ENCODE assay signal across 8 cellular contexts in genomic region chr7:142711722-142712616, GRCh38. TPM values are rescaled to one million over a fixed set of nuclear protein-coding genes. Genes with fewer than 3 reads are reported as not detected.
DNase-seq lines count a peak whose midpoint lies in the region; ATAC-seq and FAIRE-seq lines count a peak whose summit lies in the region.

No MANE protein-coding gene starts in this region.

- H3K23ac ChIP-seq in mesendoderm (ENCODE audit: low read length) = no peak overlapping the region

- no peak overlapping the region for H2AK5ac ChIP-seq in mesendoderm (ENCODE audit: low read length)

- H3K27ac ChIP-seq in mesendoderm (ENCODE audit: low read depth, low read length) = no peak overlapping the region

- H2BK120ac ChIP-seq in mesendoderm (ENCODE audit: low read depth, low read length) = no peak overlapping the region

- no peaks in the 10 kb centered on the region for H3K4me1 ChIP-seq in mesendoderm (ENCODE audit: control insufficient read depth, low read depth, low read length)

- no peak overlapping the region for H3K9ac ChIP-seq in mesendoderm (ENCODE audit: low read length)

- no peaks in the 10 kb centered on the region for H3K79me1 ChIP-seq in mesendoderm (ENCODE audit: low read length)

- H3K27me3 ChIP-seq in mesendoderm (ENCODE audit: insufficient read depth, low read length, poor library complexity) = no peaks in the 10 kb centered on the region

- WGBS in mesendoderm (ENCODE audit: extremely low coverage, insufficient coverage, low lambda C conversion rate) = no CpG with 5 or more reads among the region's 18 CpGs

- H3K36me3 ChIP-seq in mesendoderm (ENCODE audit: control insufficient read depth, insufficient read depth, low read length) = no peaks in the 10 kb centered on the region

- H3K4ac ChIP-seq in mesendoderm (ENCODE audit: low read depth, low read length) = peak overlapping the region; percentile 41

- H2BK15ac ChIP-seq in mesendoderm (replicated peaks; ENCODE audit: low read depth) = no peak overlapping the region

- no peak overlapping the region for H3K56ac ChIP-seq in mesendoderm (ENCODE audit: low read length)

- FAIRE-seq in HTR-8/SVneo (lab: Jason Lieb, UNC) = no peak

- H2BK5ac ChIP-seq in mesendoderm (ENCODE audit: low read length) = no peak overlapping the region

- H3K79me2 ChIP-seq in mesendoderm (ENCODE audit: control insufficient read depth, insufficient read depth, low read length) = no peaks in the 10 kb centered on the region

- no peak overlapping the region for H3K18ac ChIP-seq in mesendoderm (ENCODE audit: low read length)

- DNase-seq in AG08396 (ENCODE audit: low spot score) (peak; percentile 12), GM04504 (ENCODE audit: low read depth) (peak; percentile 8), NCI-H82 treated with DMSO at 0.1 percent for 48 hours (lab: John Stamatoyannopoulos, UW; ENCODE audit: unreplicated experiment) (peak; percentile 61), astrocyte of the hippocampus (ENCODE audit: low read depth, low spot score) (peak; percentile 27), mesendoderm (peak; percentile 38), HTR-8/SVneo (ENCODE audit: insufficient read length, low spot score) (no peak), NCI-H510A treated with DMSO at 0.1 percent for 48 hours (lab: John Stamatoyannopoulos, UW) (no peak)

- ATAC-seq in HG03520 (IDR thresholded peaks at IDR 0.05; ENCODE audit: unreplicated experiment) = no peak

- no peak overlapping the region for H3K4me2 ChIP-seq in mesendoderm (ENCODE audit: low read length)

- H4K5ac ChIP-seq in mesendoderm (ENCODE audit: low read length) = no peak overlapping the region

- no peak overlapping the region for H3K4me3 ChIP-seq in mesendoderm (ENCODE audit: low read length)

- no peak overlapping the region for H4K8ac ChIP-seq in mesendoderm (ENCODE audit: low read depth, low read length)

RNA-seq across cellular contexts. Expression of gene PRSS1, which starts 37.3 kb away (rescaled TPM):
- polyA plus RNA-seq in mesendoderm (2013, experiment 1 of 2) = 1.1 TPM
- 1.2 TPM for polyA plus RNA-seq in mesendoderm (2013, experiment 2 of 2)

RNA-seq across cellular contexts. Expression of gene PRSS2, which starts 58.8 kb away (rescaled TPM):
- 2.3 TPM for polyA plus RNA-seq in mesendoderm (2013, experiment 1 of 2)
- 2.7 TPM for polyA plus RNA-seq in mesendoderm (2013, experiment 2 of 2)

Comparison
In these comparisons a context has a peak if more than half of its experiments do, and no peak if none do; other contexts are left out.
1. DNase-seq: peak in AG08396 (single experiment), GM04504 (single experiment), NCI-H82 treated with DMSO at 0.1 percent for 48 hours (single experiment), astrocyte of the hippocampus (single experiment) and mesendoderm (single experiment); none in HTR-8/SVneo (single experiment) and NCI-H510A treated with DMSO at 0.1 percent for 48 hours (single experiment).